Comparison of ENCODE assay signal across 13 cellular contexts in the genomic region with DNA sequence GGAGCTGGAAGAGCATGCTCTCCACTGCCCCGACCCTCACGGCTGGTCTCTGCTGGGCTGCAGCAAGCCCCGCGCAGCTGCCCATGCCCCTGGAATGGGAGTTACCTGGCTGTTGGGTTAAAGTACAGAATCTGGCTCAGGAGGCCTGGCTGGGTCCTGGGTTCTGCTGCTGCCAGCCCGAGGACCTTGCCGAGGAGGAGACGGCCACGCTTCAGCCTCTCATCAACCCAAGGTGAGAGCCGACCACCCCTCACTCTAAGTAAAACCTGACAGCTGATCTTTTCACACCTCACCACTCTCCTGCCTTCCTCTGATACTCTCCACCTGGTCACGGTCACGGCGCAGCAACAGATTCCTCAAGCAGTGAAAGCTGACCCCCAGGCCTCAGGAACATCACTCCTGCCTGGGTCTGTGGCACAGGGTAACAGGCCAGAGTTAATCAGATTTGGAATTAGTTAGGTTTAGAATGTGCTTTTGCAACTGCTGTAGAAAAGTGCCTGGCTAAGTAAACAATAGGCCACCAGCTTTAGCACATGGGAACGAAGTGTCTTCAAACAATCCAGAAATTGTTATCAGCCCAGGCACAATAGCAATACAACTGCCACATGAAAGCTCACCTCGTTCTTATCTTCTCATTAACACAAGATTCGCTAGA. TPM values are rescaled to one million over a fixed set of nuclear protein-coding genes. Genes with fewer than 3 reads are reported as not detected.
DNase-seq lines count a peak whose midpoint lies in the region; ATAC-seq and TF ChIP-seq lines count a peak whose summit lies in the region.
"Had no signal": no experiment of that assay in that cellular context is flagged by ENCODE, and none has a peak within 500 bp of the region (broad histone marks: within the 10 kb centered on the region; RNA-seq: fewer than 3 reads in every experiment).

No MANE protein-coding gene starts in this region.

- no peaks in the 10 kb centered on the region for H3K9me3 ChIP-seq in left ventricle myocardium inferior (replicated peaks)
- no peaks in the 10 kb centered on the region for H3K9me3 ChIP-seq in thyroid gland
- H3K9me3 ChIP-seq in CD8-positive, alpha-beta memory T cell (ENCODE audit: low read length) = no peaks in the 10 kb centered on the region
- no peaks in the 10 kb centered on the region for H3K9me3 ChIP-seq in T-helper 17 cell (ENCODE audit: control insufficient read depth, low read length, poor library complexity, severe bottlenecking)

- intact Hi-C loops in left ventricle myocardium inferior (cut with micrococcal nuclease) = no loop called here
- intact Hi-C loops in thyroid gland (cut with DNase I) = no loop called here

- H3K27ac Mint-ChIP-seq in nephron = peak overlapping the region in 2 of 3 experiments; percentile 15 to 73
- H3K27ac Mint-ChIP-seq in CD8-positive, alpha-beta memory T cell = no peak overlapping the region
- no peak overlapping the region for H3K27ac Mint-ChIP-seq in T-helper 17 cell
- H3K27ac Mint-ChIP-seq: activated naive CD8-positive, alpha-beta T cell; CD8-positive, alpha-beta T cell had no signal

- H3K36me3 Mint-ChIP-seq in nephron (ENCODE audit: low read depth) (peaks cover 11% of the 10 kb centered on the region), T-helper 17 cell (ENCODE audit: low read depth) (no peaks in the 10 kb centered on the region)
- peaks cover 0 to 4% (median 0%) of the 10 kb centered on the region in 3 donors for H3K36me3 Mint-ChIP-seq in CD8-positive, alpha-beta memory T cell
- H3K36me3 Mint-ChIP-seq: CD8-positive, alpha-beta T cell had no signal

- CTCF ChIA-PET in CD8-positive, alpha-beta memory T cell (lab: Charles Lee) = no interaction called here

- ATAC-seq in T-helper 17 cell (no peak), GM19455 (IDR thresholded peaks at IDR 0.05; ENCODE audit: unreplicated experiment) (no peak)
- ATAC-seq: CD8-positive, alpha-beta T cell had no signal

- no peaks in the 10 kb centered on the region for H3K27me3 ChIP-seq in left ventricle myocardium inferior (ENCODE audit: low read depth)
- H3K27me3 ChIP-seq in thyroid gland = no peaks in the 10 kb centered on the region
- H3K27me3 ChIP-seq in CD8-positive, alpha-beta memory T cell (ENCODE audit: insufficient read depth, low read length, poor library complexity, severe bottlenecking) = no peaks in the 10 kb centered on the region

- POLR2A ChIA-PET in CD8-positive, alpha-beta memory T cell (lab: Charles Lee) = no interaction called here

- no peak for TF ChIP-seq POLR2A in thyroid gland (IDR thresholded peaks at IDR 0.05)

- no peaks in the 10 kb centered on the region for H3K36me3 ChIP-seq in left ventricle myocardium inferior
- no peaks in the 10 kb centered on the region for H3K36me3 ChIP-seq in thyroid gland
- no peaks in the 10 kb centered on the region for H3K36me3 ChIP-seq in CD8-positive, alpha-beta memory T cell (ENCODE audit: insufficient read depth, low read length)

- 64 to 72% methylated on average over 14 to 15 of the region's 15 CpGs for WGBS in thyroid gland, 2 donors

- H3K27ac ChIP-seq in VCaP = peak overlapping the region; percentile 89
- H3K27ac ChIP-seq in left ventricle myocardium inferior (replicated peaks) = peak overlapping the region; percentile 46
- peak overlapping the region; percentile 63 to 91 (median 81) for H3K27ac ChIP-seq in thyroid gland
- no peak overlapping the region for H3K27ac ChIP-seq in CD8-positive, alpha-beta memory T cell (ENCODE audit: low read depth, low read length)
- H3K27ac ChIP-seq: KMS-11 had no signal

- peaks cover 54% of the 10 kb centered on the region for H3K4me1 ChIP-seq in left ventricle myocardium inferior
- H3K4me1 ChIP-seq in thyroid gland = peaks cover 40 to 46% of the 10 kb centered on the region in 2 donors
- no peaks in the 10 kb centered on the region for H3K4me1 ChIP-seq in CD8-positive, alpha-beta memory T cell (ENCODE audit: insufficient read depth, low read length)

- TF ChIP-seq CTCF in VCaP (conservative IDR thresholded peaks at IDR 0.05) = no peak
- no peak for TF ChIP-seq CTCF in left ventricle myocardium inferior (IDR thresholded peaks at IDR 0.05; ENCODE audit: borderline replicate concordance)
- no peak for TF ChIP-seq CTCF in nephron (IDR thresholded peaks at IDR 0.05; ENCODE audit: unreplicated experiment in 3 of 3)
- TF ChIP-seq CTCF in thyroid gland (IDR thresholded peaks at IDR 0.05) = no peak

- H3K4me1 Mint-ChIP-seq in nephron (peaks cover 15% of the 10 kb centered on the region), T-helper 17 cell (peaks cover 7% of the 10 kb centered on the region)
- peaks cover 0 to 6% (median 1%) of the 10 kb centered on the region in 3 donors for H3K4me1 Mint-ChIP-seq in CD8-positive, alpha-beta memory T cell

- H3K27me3 Mint-ChIP-seq in nephron (ENCODE audit: low read depth) (no peaks in the 10 kb centered on the region), T-helper 17 cell (no peaks in the 10 kb centered on the region)
- peaks cover 0 to 8% of the 10 kb centered on the region in 2 donors for H3K27me3 Mint-ChIP-seq in CD8-positive, alpha-beta memory T cell
- H3K27me3 Mint-ChIP-seq: activated naive CD8-positive, alpha-beta T cell had no signal

- DNase-seq in left ventricle myocardium inferior (no peak), thyroid gland (peak; percentile 46 to 56), T-helper 17 cell (no peak)
- no peak for DNase-seq in CD8-positive, alpha-beta memory T cell
- no peak for DNase-seq in activated effector memory CD4-positive, alpha-beta T cell treated with Interleukin-2 at 50 U/mL for 16 hours
- DNase-seq: CD8-positive, alpha-beta T cell; cortex of kidney; GOT3 had no signal

- H3K4me3 ChIP-seq in left ventricle myocardium inferior (no peak overlapping the region), thyroid gland (replicated peaks in 1 of 3) (no peak overlapping the region)
- H3K4me3 ChIP-seq in CD8-positive, alpha-beta memory T cell (ENCODE audit: low read length) = no peak overlapping the region

- H3K4me3 Mint-ChIP-seq in nephron = no peak overlapping the region
- H3K4me3 Mint-ChIP-seq in CD8-positive, alpha-beta memory T cell = no peak overlapping the region
- H3K4me3 Mint-ChIP-seq in T-helper 17 cell = no peak overlapping the region
- H3K4me3 Mint-ChIP-seq: activated naive CD8-positive, alpha-beta T cell; CD8-positive, alpha-beta T cell had no signal

- peaks cover 3% of the 10 kb centered on the region for H3K9me3 Mint-ChIP-seq in nephron
- H3K9me3 Mint-ChIP-seq in CD8-positive, alpha-beta memory T cell = no peaks in the 10 kb centered on the region
- H3K9me3 Mint-ChIP-seq: CD8-positive, alpha-beta T cell had no signal

RNA-seq across cellular contexts. Expression of gene RAB20, which starts 20.5 kb away (rescaled TPM):
- total RNA-seq in left ventricle myocardium inferior = 13.8 TPM
- total RNA-seq in thyroid gland = 10 to 100 TPM; 21.0 to 60.5 (median 43.5) TPM
- 1 to 10 TPM in 1 of 2 experiments, under 1 TPM in 1; 0.84 to 1.2 TPM for total RNA-seq in CD8-positive, alpha-beta memory T cell
- 2.7 TPM for polyA plus RNA-seq in CD8-positive, alpha-beta memory T cell
- total RNA-seq in T-helper 17 cell = 1 to 10 TPM; 1.2 to 1.4 TPM

Comparison
In these comparisons a context has a peak if more than half of its experiments do, and no peak if none do; other contexts are left out.
1. DNase-seq: peak in thyroid gland (2 of 2); none in left ventricle myocardium inferior (single experiment), CD8-positive, alpha-beta memory T cell (0 of 5), T-helper 17 cell (0 of 3) and activated effector memory CD4-positive, alpha-beta T cell treated with Interleukin-2 at 50 U/mL for 16 hours (single experiment).
2. H3K27ac Mint-ChIP-seq: peak in nephron (2 of 3); none in CD8-positive, alpha-beta memory T cell (0 of 8) and T-helper 17 cell (single experiment).